1 cellular context compared by ENCODE assay signal in the genomic region with DNA sequence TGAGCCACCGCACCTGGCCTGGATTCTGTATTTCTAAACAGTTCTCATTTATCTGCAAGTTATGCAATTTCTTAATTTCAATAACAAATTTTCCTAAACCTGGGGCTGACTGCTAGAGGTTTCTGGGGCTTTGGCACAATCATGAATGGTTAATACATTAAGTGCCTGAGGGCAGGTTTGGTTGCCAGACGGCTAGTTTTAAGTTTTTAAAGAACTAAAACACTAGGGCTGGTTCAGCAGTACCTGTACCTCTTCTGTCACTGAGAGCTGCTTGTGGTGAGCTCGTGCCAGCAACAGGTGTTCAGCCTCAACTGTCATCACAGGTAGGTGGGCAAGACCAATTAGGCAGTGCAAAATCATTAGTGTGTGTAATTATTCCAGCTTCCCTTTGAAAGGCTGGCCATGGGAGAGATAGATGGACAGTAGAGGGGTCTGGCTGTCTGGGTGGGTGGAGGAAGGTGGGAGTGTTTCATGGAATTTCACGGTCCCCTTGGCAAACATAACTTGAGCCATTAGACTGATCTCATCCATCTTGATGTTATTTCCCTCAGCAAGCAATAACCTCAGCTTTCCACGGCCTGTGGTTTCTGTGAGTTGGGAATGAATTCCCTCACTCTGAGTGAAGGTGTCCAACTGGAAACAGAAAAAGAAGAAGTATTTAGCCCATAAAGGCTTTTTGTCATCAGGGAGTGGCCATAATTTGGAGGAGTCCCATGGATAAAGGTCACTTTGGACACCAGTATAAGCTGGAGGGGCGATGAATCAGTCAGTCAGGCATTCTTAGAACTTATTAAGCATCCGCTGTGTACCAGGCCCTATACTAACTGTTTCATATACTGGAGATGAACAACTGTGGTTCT.
TF ChIP-seq lines count a peak whose summit lies in the region.

No MANE protein-coding gene starts in this region.

TF ChIP-seq in IMR-90, 13 proteins besides CTCF, POLR2A, EP300 and RAD21 (continued from another document):
- no peak for TF ChIP-seq MAFK (IDR thresholded peaks at IDR 0.05; ENCODE audit: low read depth, low read length)
- TF ChIP-seq BHLHE40 (IDR thresholded peaks at IDR 0.05; ENCODE audit: low read depth, low read length) = no peak
- TF ChIP-seq CHD1 (IDR thresholded peaks at IDR 0.05; ENCODE audit: low read depth, low read length) = no peak
- no peak for TF ChIP-seq FOS (IDR thresholded peaks at IDR 0.05; ENCODE audit: low read depth, low read length)
- no peak for TF ChIP-seq CEBPB (IDR thresholded peaks at IDR 0.05; ENCODE audit: low read depth, low read length)
- no peak for TF ChIP-seq SMC3 (IDR thresholded peaks at IDR 0.05; ENCODE audit: low read depth, low read length)
- TF ChIP-seq, protein P1, sequence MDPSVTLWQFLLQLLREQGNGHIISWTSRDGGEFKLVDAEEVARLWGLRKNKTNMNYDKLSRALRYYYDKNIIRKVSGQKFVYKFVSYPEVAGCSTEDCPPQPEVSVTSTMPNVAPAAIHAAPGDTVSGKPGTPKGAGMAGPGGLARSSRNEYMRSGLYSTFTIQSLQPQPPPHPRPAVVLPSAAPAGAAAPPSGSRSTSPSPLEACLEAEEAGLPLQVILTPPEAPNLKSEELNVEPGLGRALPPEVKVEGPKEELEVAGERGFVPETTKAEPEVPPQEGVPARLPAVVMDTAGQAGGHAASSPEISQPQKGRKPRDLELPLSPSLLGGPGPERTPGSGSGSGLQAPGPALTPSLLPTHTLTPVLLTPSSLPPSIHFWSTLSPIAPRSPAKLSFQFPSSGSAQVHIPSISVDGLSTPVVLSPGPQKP (IDR thresholded peaks at IDR 0.05; ENCODE audit: borderline replicate concordance, low read depth, low read length) = no peak
- no peak for TF ChIP-seq MXI1 (IDR thresholded peaks at IDR 0.05; ENCODE audit: borderline replicate concordance, low read depth, low read length)
- no peak for TF ChIP-seq MAZ (IDR thresholded peaks at IDR 0.05; ENCODE audit: borderline replicate concordance, low read depth, low read length)
TF ChIP-seq in IMR-90: peak in this region for 0.
